In the genomic region with DNA sequence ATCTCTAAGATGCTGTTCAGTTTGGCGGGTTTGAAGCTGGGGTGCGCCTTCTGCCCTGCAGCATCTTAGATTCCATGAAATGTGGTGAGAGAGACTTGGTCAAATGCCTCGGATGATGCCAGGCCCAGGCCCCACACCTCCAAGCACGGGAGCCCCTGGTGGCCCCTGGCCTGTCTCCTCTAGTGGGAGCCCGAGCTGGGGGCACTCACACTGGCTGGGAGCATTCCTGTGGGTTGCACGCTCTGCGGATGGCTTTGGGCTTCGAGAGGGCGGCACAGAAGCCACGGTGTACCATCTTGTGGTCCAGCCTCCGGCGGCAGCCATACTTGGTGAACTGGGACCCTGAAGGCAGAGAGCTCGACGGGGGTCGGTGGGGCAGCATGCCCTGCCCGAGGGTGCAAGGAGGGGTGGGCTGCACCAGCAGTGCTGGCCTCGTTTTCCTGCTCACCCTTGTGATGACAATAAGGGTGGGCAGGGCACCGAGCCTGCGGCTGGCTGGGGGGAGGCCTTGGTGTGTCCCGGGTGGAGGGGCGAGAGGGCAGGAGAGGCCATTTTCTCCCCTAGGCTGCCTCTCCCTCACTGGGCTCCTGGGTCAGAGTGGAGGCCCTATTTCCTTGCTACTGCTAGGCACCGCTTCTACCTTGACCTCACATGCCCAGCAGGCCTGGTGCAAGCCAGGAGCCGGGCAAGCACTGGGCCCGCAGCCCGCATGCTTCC, we compare ENCODE assay signal across 19 cellular contexts.
"Had no signal": no experiment of that assay in that cellular context is flagged by ENCODE, and none has a peak within 500 bp of the region (broad histone marks: within the 10 kb centered on the region; RNA-seq: fewer than 3 reads in every experiment).

No MANE protein-coding gene starts in this region.

- DNase-seq: activated CD4-positive, alpha-beta T cell treated with anti-CD3 and anti-CD28 coated beads, Interleukin-2, amount 50 U/mL, for 48 hours; activated naive CD4-positive, alpha-beta T cell treated with anti-CD3 and anti-CD28 coated beads for 36 hours; activated naive CD8-positive, alpha-beta T cell treated with anti-CD3 and anti-CD28 coated beads, Interleukin-2, amount 50 U/mL, for 24 hours; anterior cingulate cortex; gastrocnemius medialis; heart right ventricle; immature natural killer cell; left cardiac atrium; nucleus accumbens; right cardiac atrium; Right ventricle myocardium superior; stimulated activated naive CD8-positive, alpha-beta T cell treated with anti-CD3 and anti-CD28 coated beads, Interleukin-15, Interleukin-2, amounts not matched to agents 100 U/mL and 50 U/mL, for 24 hours had no signal

- H3K4me3 Mint-ChIP-seq: activated naive CD4-positive, alpha-beta T cell treated with anti-CD3 and anti-CD28 coated beads for 36 hours; activated naive CD8-positive, alpha-beta T cell treated with anti-CD3 and anti-CD28 coated beads, Interleukin-2, amount 50 U/mL, for 24 hours; activated T-helper 1 cell treated with anti-CD3 and anti-CD28 coated beads, Interleukin-12 subunit alpha, Interleukin-12 subunit beta, Interleukin-2, Interleukin-4 antibody, amounts not matched to agents 30 ng/mL and 10 ng/mL and 1 ng/mL, durations not matched to agents 14 hours and 24 hours and 36 hours; brain; central memory CD8-positive, alpha-beta T cell; immature natural killer cell; mesothelial cell of epicardium; nephron; T-helper 2 cell treated with Interferon-gamma antibody and Interleukin-4, amounts not matched to agents 5 μg/mL and 100 μg/mL, for 36 hours had no signal

- H3K27ac Mint-ChIP-seq: activated naive CD4-positive, alpha-beta T cell treated with anti-CD3 and anti-CD28 coated beads for 36 hours; activated naive CD8-positive, alpha-beta T cell treated with anti-CD3 and anti-CD28 coated beads, Interleukin-2, amount 50 U/mL, for 24 hours; activated T-helper 1 cell treated with anti-CD3 and anti-CD28 coated beads, Interleukin-12 subunit alpha, Interleukin-12 subunit beta, Interleukin-2, Interleukin-4 antibody, amounts not matched to agents 30 ng/mL and 10 ng/mL and 1 ng/mL, durations not matched to agents 14 hours and 24 hours and 36 hours; brain; immature natural killer cell; mesothelial cell of epicardium; nephron; progenitor cell of endocrine pancreas; T-helper 2 cell treated with Interferon-gamma antibody and Interleukin-4, amounts not matched to agents 5 μg/mL and 100 μg/mL, for 36 hours had no signal

- H3K36me3 Mint-ChIP-seq: immature natural killer cell had no signal

- H3K4me1 Mint-ChIP-seq: activated naive CD8-positive, alpha-beta T cell treated with anti-CD3 and anti-CD28 coated beads, Interleukin-2, amount 50 U/mL, for 24 hours; brain; central memory CD8-positive, alpha-beta T cell; immature natural killer cell; mesothelial cell of epicardium had no signal

- H3K27me3 Mint-ChIP-seq: activated naive CD8-positive, alpha-beta T cell treated with anti-CD3 and anti-CD28 coated beads, Interleukin-2, amount 50 U/mL, for 24 hours; brain; progenitor cell of endocrine pancreas had no signal

- ATAC-seq: activated naive CD8-positive, alpha-beta T cell treated with anti-CD3 and anti-CD28 coated beads, Interleukin-2, amount 50 U/mL, for 24 hours; gastrocnemius medialis; heart right ventricle; left cardiac atrium; right cardiac atrium; stimulated activated naive CD8-positive, alpha-beta T cell treated with anti-CD3 and anti-CD28 coated beads, Interleukin-15, Interleukin-2, amounts not matched to agents 100 U/mL and 50 U/mL, for 24 hours had no signal

- H3K9me3 Mint-ChIP-seq: activated naive CD4-positive, alpha-beta T cell treated with anti-CD3 and anti-CD28 coated beads for 36 hours; activated naive CD8-positive, alpha-beta T cell treated with anti-CD3 and anti-CD28 coated beads, Interleukin-2, amount 50 U/mL, for 24 hours; central memory CD8-positive, alpha-beta T cell; T-helper 2 cell treated with Interferon-gamma antibody and Interleukin-4, amounts not matched to agents 5 μg/mL and 100 μg/mL, for 36 hours had no signal

- H3K9me3 ChIP-seq: gastrocnemius medialis had no signal
